ENCODE assay signal across 10 cellular contexts in the genomic region with DNA sequence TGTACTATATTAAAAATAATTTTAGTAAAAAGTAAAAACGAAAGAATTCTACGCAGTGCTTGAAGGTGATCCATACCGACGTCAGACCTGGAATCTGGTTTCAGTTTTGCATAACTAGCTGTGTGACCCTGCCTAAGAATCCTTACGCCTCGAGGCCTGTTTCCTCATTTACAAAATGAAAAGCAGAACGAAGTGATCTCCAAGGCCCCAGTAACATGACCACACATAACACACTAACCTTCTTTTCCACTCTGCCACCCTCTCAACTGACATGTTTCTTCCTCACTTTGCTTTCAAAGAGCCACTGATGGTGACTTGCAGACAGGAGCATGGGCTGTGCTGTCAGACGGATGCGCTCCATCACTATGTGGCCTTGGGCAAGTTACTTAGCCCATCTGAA. TPM values are rescaled to one million over a fixed set of nuclear protein-coding genes. Genes with fewer than 3 reads are reported as not detected.
DNase-seq lines count a peak whose midpoint lies in the region; ATAC-seq, FAIRE-seq and TF ChIP-seq lines count a peak whose summit lies in the region.
"Had no signal": no experiment of that assay in that cellular context is flagged by ENCODE, and none has a peak within 500 bp of the region (broad histone marks: within the 10 kb centered on the region; RNA-seq: fewer than 3 reads in every experiment).

No MANE protein-coding gene starts in this region.

- peaks cover 11% of the 10 kb centered on the region for H3K36me3 ChIP-seq in neutrophil

- peak overlapping the region; percentile 33 for H3K27ac Mint-ChIP-seq in MCF 10A (ENCODE audit: low read depth, unreplicated experiment)

- no peaks in the 10 kb centered on the region for H3K9me3 ChIP-seq in neutrophil

- no peaks in the 10 kb centered on the region for H3K27me3 Mint-ChIP-seq in MCF 10A (ENCODE audit: insufficient read depth, unreplicated experiment)

- H3K27ac ChIP-seq in neutrophil, result peak overlapping the region; percentile 90
- peak overlapping the region in 19 of 59 donors; percentile 1 to 65 (median 34) for H3K27ac ChIP-seq in dorsolateral prefrontal cortex

- POLR2A ChIA-PET in MCF 10A (lab: Yijun Ruan, JAX), result interaction anchor here (0.6 kb wide), 1 partner anchor 405 kb away, joined by 3 read pairs; no protein-coding TSS in a partner anchor

- no peaks in the 10 kb centered on the region for H3K9me3 Mint-ChIP-seq in MCF 10A (ENCODE audit: unreplicated experiment)

- no peak for ATAC-seq in sciatic nerve

- peaks cover 34% of the 10 kb centered on the region for H3K36me3 Mint-ChIP-seq in MCF 10A (ENCODE audit: insufficient read depth, unreplicated experiment)

- H3K4me1 Mint-ChIP-seq in MCF 10A (ENCODE audit: insufficient read depth, unreplicated experiment), result peaks cover 42% of the 10 kb centered on the region

- H3K4me3 ChIP-seq in neutrophil (ENCODE audit: low read depth in 1 of 2, low read length in 1 of 2), result peak overlapping the region; percentile 11 to 19
- H3K4me3 ChIP-seq in dorsolateral prefrontal cortex, result peak overlapping the region in 1 of 59 donors; percentile 6

- DNase-seq in GM12891 (ENCODE audit: insufficient read length, low spot score) (no peak), NCI-H226 (peak; percentile 28), MCF 10A (ENCODE audit: unreplicated experiment) (no peak), dorsolateral prefrontal cortex (no peak), A172 (ENCODE audit: low spot score) (no peak), sciatic nerve (ENCODE audit: low spot score) (no peak)
- DNase-seq: retina; stimulated activated CD8-positive, alpha-beta memory T cell treated with anti-CD3 and anti-CD28 coated beads, Interleukin-4, amount 100 ng/mL, for 48 hours had no signal

- peaks cover 28 to 31% of the 10 kb centered on the region in 2 experiments for H3K4me1 ChIP-seq in neutrophil (ENCODE audit: control insufficient read depth in 1 of 2, insufficient read depth in 1 of 2, low read depth in 1 of 2, low read length in 1 of 2)

- intact Hi-C loops in MCF 10A (cut with micrococcal nuclease), result no loop called here
- intact Hi-C loops in dorsolateral prefrontal cortex (cut with DNase I), result loop anchor here (5.0 to 10.0 kb wide), 3 partner anchors 282 to 1280 kb away; partner anchors contain the start of genes ABHD17C (in 1 of the 2), EFL1 (in 1 of the 2) and SAXO2 (in 1 of the 2)
- intact Hi-C loops in sciatic nerve (cut with DNase I), result no loop called here

- H3K27me3 ChIP-seq in neutrophil (no peaks in the 10 kb centered on the region), dorsolateral prefrontal cortex (no peaks in the 10 kb centered on the region)

- CTCF ChIA-PET in MCF 10A (lab: Yijun Ruan, JAX), result interaction anchor here (1.1 kb wide), 1 partner anchor 529 kb away, joined by 4 read pairs; no protein-coding TSS in a partner anchor

- BruUV-seq in MCF 10A (replicated peaks; lab: Mats Ljungman, UMichigan), result no TSS peak

- TF ChIP-seq CTCF in MCF 10A (IDR thresholded peaks at IDR 0.05; ENCODE audit: unreplicated experiment) (no peak), neutrophil (IDR thresholded peaks at IDR 0.05) (peak; percentile 20), dorsolateral prefrontal cortex (IDR thresholded peaks at IDR 0.05 in 54 of 56, conservative IDR thresholded peaks at IDR 0.05 in 2 of 56; ENCODE audit: low read depth in 1 of 56, partially characterized antibody in 56 of 56) (no peak)

- FAIRE-seq in GM12891 (lab: Jason Lieb, UNC), result no peak
- FAIRE-seq: colon had no signal

- no peak overlapping the region for H3K4me3 Mint-ChIP-seq in MCF 10A (ENCODE audit: unreplicated experiment)

- TF ChIP-seq POLR2A in GM12891 (IDR thresholded peaks at IDR 0.05; ENCODE audit: low read depth, low read length), result peak; percentile 26; the same call in 1 of the 2 replicates

TF ChIP-seq in GM12891, 5 proteins besides CTCF, POLR2A, EP300 and RAD21:
- TF ChIP-seq POLR2AphosphoS5 (IDR thresholded peaks at IDR 0.05; ENCODE audit: low read depth, low read length) (no peak), PAX5 (IDR thresholded peaks at IDR 0.05; ENCODE audit: insufficient read depth, low read length, severe bottlenecking) (no peak), SPI1 (IDR thresholded peaks at IDR 0.05; ENCODE audit: low read depth, low read length) (peak; percentile 36; the same call in 1 of the 2 replicates), TAF1 (IDR thresholded peaks at IDR 0.05; ENCODE audit: low read depth, low read length) (no peak)

RNA-seq across cellular contexts. Expression of gene MESD, which starts 4.8 kb away (rescaled TPM):
- polyA plus RNA-seq in GM12891 (2012; ENCODE audit: low read depth, missing spikeins), result 12.6 TPM
- total RNA-seq in MCF 10A (2022) (29.7 and 30.2 TPM in 2 replicates), dorsolateral prefrontal cortex (10 to 100 TPM; 16.9 to 41.5 (median 21.8) TPM), sciatic nerve (35.3 TPM)
- total RNA-seq in A172 (2014; rRNA removed; shearing (Covaris generic)), result 19.5 and 20.2 TPM in 2 replicates

RNA-seq across cellular contexts. Expression of gene TLNRD1, which starts 15.9 kb away (rescaled TPM):
- polyA plus RNA-seq in GM12891 (2012; ENCODE audit: low read depth, missing spikeins), result 6.8 TPM
- total RNA-seq in MCF 10A (2022), result 17.1 and 18.3 TPM in 2 replicates
- 10 to 100 TPM; 10.3 to 20.4 (median 16.1) TPM for total RNA-seq in dorsolateral prefrontal cortex
- 9.4 and 11.8 TPM in 2 replicates for total RNA-seq in A172 (2014; rRNA removed; shearing (Covaris generic))
- 14.0 TPM for total RNA-seq in sciatic nerve

Comparison
In these comparisons a context has a peak if more than half of its experiments do, and no peak if none do; other contexts are left out.
1. intact Hi-C loops: an anchor here in dorsolateral prefrontal cortex (5.0 to 10.0 kb wide); none called in MCF 10A and sciatic nerve.